Comparison of ENCODE assay signal across 13 cellular contexts in the genomic region with DNA sequence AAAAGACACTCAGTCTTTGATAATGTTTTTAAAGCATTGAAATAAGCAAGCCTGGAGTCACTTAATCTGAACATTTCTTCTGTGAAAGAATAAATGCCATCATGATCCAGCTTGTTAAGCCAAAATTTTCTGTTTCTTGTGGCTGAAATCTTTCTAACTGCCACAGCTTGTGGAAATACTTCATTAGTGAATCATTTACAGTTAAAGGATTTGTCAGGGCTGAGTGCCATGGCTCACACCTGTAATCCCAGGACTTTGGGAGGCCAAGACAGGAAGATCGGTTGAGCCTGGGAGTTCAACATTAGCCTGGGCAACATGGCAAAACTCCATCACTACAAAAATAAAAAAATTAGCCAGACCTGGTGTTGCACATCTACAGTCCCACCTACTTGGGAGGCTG.
"Had no signal": no experiment of that assay in that cellular context is flagged by ENCODE, and none has a peak within 500 bp of the region (broad histone marks: within the 10 kb centered on the region; RNA-seq: fewer than 3 reads in every experiment).

No MANE protein-coding gene starts in this region.

- H3K27ac Mint-ChIP-seq: activated T-helper 1 cell treated with anti-CD3 and anti-CD28 coated beads, Interleukin-12 subunit alpha, Interleukin-12 subunit beta, Interleukin-2, Interleukin-4 antibody, amounts not matched to agents 30 ng/mL and 10 ng/mL and 1 ng/mL, durations not matched to agents 14 hours and 24 hours and 36 hours; stimulated activated memory B cell treated with anti-CD40 and anti-IgM and Interleukin-4, amounts not matched to agents 10 μg/mL and 1 μg/mL and 100 μg/mL, for 72 hours had no signal

- H3K27me3 Mint-ChIP-seq: stimulated activated memory B cell treated with anti-CD40 and anti-IgM and Interleukin-4, amounts not matched to agents 10 μg/mL and 1 μg/mL and 100 μg/mL, for 72 hours had no signal

- H3K4me3 ChIP-seq: cardiac muscle cell, esophagus muscularis mucosa, lung, ovary, thyroid gland had no signal

- H3K4me1 ChIP-seq: thyroid gland had no signal

- H3K27me3 ChIP-seq: cardiac muscle cell, esophagus muscularis mucosa, ovary, thyroid gland had no signal

- H3K4me3 Mint-ChIP-seq: activated T-helper 1 cell treated with anti-CD3 and anti-CD28 coated beads, Interleukin-12 subunit alpha, Interleukin-12 subunit beta, Interleukin-2, Interleukin-4 antibody, amounts not matched to agents 30 ng/mL and 10 ng/mL and 1 ng/mL, durations not matched to agents 14 hours and 24 hours and 36 hours; stimulated activated memory B cell treated with anti-CD40 and anti-IgM and Interleukin-4, amounts not matched to agents 10 μg/mL and 1 μg/mL and 100 μg/mL, for 72 hours had no signal

- FAIRE-seq: urothelium cell line had no signal

- DNase-seq: activated CD4-positive, CD25-positive, alpha-beta regulatory T cell treated with anti-CD3 and anti-CD28 coated beads, Interleukin-2, amount 50 U/mL, for 72 hours; activated naive CD4-positive, alpha-beta T cell treated with Interleukin-2 at 50 U/mL for 16 hours; anterior cingulate cortex; kidney glomerular epithelial cell; midbrain; ovary; thyroid gland had no signal

- H3K36me3 ChIP-seq: cardiac muscle cell, esophagus muscularis mucosa, ovary, thyroid gland had no signal

- H3K4me1 Mint-ChIP-seq: stimulated activated memory B cell treated with anti-CD40 and anti-IgM and Interleukin-4, amounts not matched to agents 10 μg/mL and 1 μg/mL and 100 μg/mL, for 72 hours had no signal

- ATAC-seq: stimulated activated memory B cell treated with anti-CD40 and anti-IgM and Interleukin-4, amounts not matched to agents 10 μg/mL and 1 μg/mL and 100 μg/mL, for 72 hours had no signal

- H3K36me3 Mint-ChIP-seq: stimulated activated memory B cell treated with anti-CD40 and anti-IgM and Interleukin-4, amounts not matched to agents 10 μg/mL and 1 μg/mL and 100 μg/mL, for 72 hours had no signal

- H3K27ac ChIP-seq: cardiac muscle cell, ovary, thyroid gland had no signal

- H3K9me3 ChIP-seq: ovary, thyroid gland had no signal
